ENCODE assay signal across 9 cellular contexts in the genomic region with DNA sequence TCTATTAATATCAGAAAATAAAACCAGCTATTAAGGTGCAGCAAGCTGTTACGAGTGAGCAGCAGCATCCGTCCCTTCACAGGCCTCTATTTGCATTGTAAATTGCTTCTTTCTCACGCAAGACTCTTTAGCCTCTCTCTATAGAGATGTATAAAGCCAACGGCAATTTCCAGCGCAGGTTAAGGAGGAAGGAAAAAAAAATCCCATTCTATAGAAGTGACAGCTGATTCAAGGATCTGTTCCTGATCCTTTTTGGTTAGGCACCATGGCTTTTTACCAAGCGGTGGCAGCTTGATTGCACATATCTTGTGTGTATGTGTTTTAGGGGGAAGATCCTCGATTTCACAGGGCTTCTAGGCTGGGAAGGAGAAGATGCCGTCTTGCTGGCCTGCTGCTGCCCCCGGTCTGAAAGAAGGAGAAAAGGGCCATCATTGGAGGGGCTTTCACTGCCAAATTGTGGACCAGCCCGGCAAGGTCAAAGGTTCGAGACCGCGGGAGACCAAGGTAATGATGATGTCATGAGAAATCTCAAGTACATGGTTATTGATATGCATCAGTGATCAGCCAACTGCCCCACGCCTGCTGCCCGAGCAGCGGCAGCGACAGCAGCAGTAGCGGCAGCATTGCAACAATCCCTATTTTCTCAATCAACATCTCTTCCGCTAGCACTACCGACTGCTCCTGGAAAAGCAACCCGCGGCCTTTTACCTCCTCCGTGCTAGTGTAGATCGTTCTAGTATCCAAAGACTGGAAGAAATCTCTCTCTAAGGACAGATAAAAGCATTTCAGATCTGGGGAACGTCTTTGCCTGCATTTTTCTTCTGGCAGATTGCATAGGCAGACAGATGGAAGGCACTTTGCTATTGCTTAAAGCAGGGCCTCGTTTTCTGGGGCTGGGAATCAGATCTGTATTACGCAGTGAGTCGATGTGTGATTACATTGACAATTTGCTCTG.
DNase-seq lines count a peak whose midpoint lies in the region; ATAC-seq and TF ChIP-seq lines count a peak whose summit lies in the region.
"Had no signal": no experiment of that assay in that cellular context is flagged by ENCODE, and none has a peak within 500 bp of the region (broad histone marks: within the 10 kb centered on the region; RNA-seq: fewer than 3 reads in every experiment).

No MANE protein-coding gene starts in this region.

- peak overlapping the region; percentile 85 for H3K4me3 Mint-ChIP-seq in activated naive CD8-positive, alpha-beta T cell treated with anti-CD3 and anti-CD28 coated beads, Interleukin-2, amount 10 ng/mL, durations not matched to agents 7 days and 5 days

- peaks cover 95% of the 10 kb centered on the region for H3K27me3 Mint-ChIP-seq in activated naive CD8-positive, alpha-beta T cell treated with anti-CD3 and anti-CD28 coated beads, Interleukin-2, amount 10 ng/mL, durations not matched to agents 7 days and 5 days

- in situ Hi-C loops in G401 (cut with HindIII; ENCODE audit: low sequenced_read_pairs), result no loop called here

- TF ChIP-seq POLR2A in lower leg skin (IDR thresholded peaks at IDR 0.05), result no peak

- H3K27ac ChIP-seq in mucosa of rectum (ENCODE audit: low read depth in 2 of 2, low read length in 2 of 2) (no peak overlapping the region), right atrium auricular region (no peak overlapping the region)
- H3K27ac ChIP-seq: SJSA1 had no signal

- DNase-seq in G401 (ENCODE audit: low spot score), result peak; percentile 67
- DNase-seq in activated naive CD8-positive, alpha-beta T cell treated with anti-CD3 and anti-CD28 coated beads, Interleukin-2, amount 10 ng/mL, durations not matched to agents 7 days and 5 days, result no peak
- no peak for DNase-seq in SIG-M5 treated with dmso at 0.1 percent for 504 hours (lab: John Stamatoyannopoulos, UW; ENCODE audit: unreplicated experiment)
- no peak for DNase-seq in right atrium auricular region (ENCODE audit: low spot score)
- DNase-seq in lower leg skin (ENCODE audit: low spot score in 2 of 2), result no peak

- intact Hi-C loops in lower leg skin (cut with DNase I; ENCODE audit: low total_unique reads), result no loop called here

- POLR2A ChIA-PET in activated naive CD8-positive, alpha-beta T cell treated with anti-CD3 and anti-CD28 coated beads, Interleukin-2, amount 10 ng/mL, durations not matched to agents 7 days and 5 days (lab: Charles Lee), result interaction anchor here (0.6 kb wide), 1 partner anchor 1437 kb away, joined by 5 read pairs; no protein-coding TSS in a partner anchor

- TF ChIP-seq CTCF in right atrium auricular region (IDR thresholded peaks at IDR 0.05) (no peak), lower leg skin (IDR thresholded peaks at IDR 0.05) (no peak)

- H3K9me3 Mint-ChIP-seq in activated naive CD8-positive, alpha-beta T cell treated with anti-CD3 and anti-CD28 coated beads, Interleukin-2, amount 10 ng/mL, durations not matched to agents 7 days and 5 days, result peaks cover 2% of the 10 kb centered on the region

- peak; percentile 72 for ATAC-seq in GM21367 (IDR thresholded peaks at IDR 0.05; ENCODE audit: unreplicated experiment)
- ATAC-seq in HG03565 (IDR thresholded peaks at IDR 0.05; ENCODE audit: unreplicated experiment), result peak; percentile 69
- no peak for ATAC-seq in activated naive CD8-positive, alpha-beta T cell treated with anti-CD3 and anti-CD28 coated beads, Interleukin-2, amount 10 ng/mL, durations not matched to agents 7 days and 5 days (ENCODE audit: low read depth)

- H3K4me1 ChIP-seq in mucosa of rectum (ENCODE audit: control insufficient read depth in 2 of 2, insufficient read depth in 2 of 2, low read length in 2 of 2) (peaks cover 0 to 8% of the 10 kb centered on the region in 2 donors), right atrium auricular region (peaks cover 0 to 9% of the 10 kb centered on the region in 2 donors)
- H3K4me1 ChIP-seq: SJSA1 had no signal

- H3K9ac ChIP-seq in mucosa of rectum (ENCODE audit: low read depth in 1 of 2, low read length in 2 of 2), result no peak overlapping the region

- H3K27me3 ChIP-seq in mucosa of rectum (ENCODE audit: control insufficient read depth in 2 of 2, insufficient read depth in 2 of 2, low read length in 2 of 2) (peaks cover 72 to 76% of the 10 kb centered on the region in 2 donors), right atrium auricular region (peaks cover 56 to 78% of the 10 kb centered on the region in 2 donors)
- H3K27me3 ChIP-seq: SJSA1 had no signal

- H3K36me3 ChIP-seq in mucosa of rectum (ENCODE audit: control insufficient read depth in 2 of 2, insufficient read depth in 2 of 2, low read length in 2 of 2) (no peaks in the 10 kb centered on the region), right atrium auricular region (no peaks in the 10 kb centered on the region)
- H3K36me3 ChIP-seq: SJSA1 had no signal

- no peaks in the 10 kb centered on the region for H3K36me3 Mint-ChIP-seq in activated naive CD8-positive, alpha-beta T cell treated with anti-CD3 and anti-CD28 coated beads, Interleukin-2, amount 10 ng/mL, durations not matched to agents 7 days and 5 days

- H3K4me3 ChIP-seq in mucosa of rectum (ENCODE audit: low read length in 2 of 2) (peak overlapping the region; percentile 70 to 78), right atrium auricular region (peak overlapping the region in 1 of 2 donors; percentile 25), lower leg skin (ENCODE audit: low read depth, poor library complexity, severe bottlenecking) (no peak overlapping the region)
- H3K4me3 ChIP-seq: SJSA1 had no signal

- H3K9me3 ChIP-seq in mucosa of rectum (ENCODE audit: control insufficient read depth in 2 of 2, low read length in 2 of 2), result no peaks in the 10 kb centered on the region
- H3K9me3 ChIP-seq in right atrium auricular region, result no peaks in the 10 kb centered on the region
- H3K9me3 ChIP-seq: SJSA1 had no signal

- peaks cover 32% of the 10 kb centered on the region for H3K4me1 Mint-ChIP-seq in activated naive CD8-positive, alpha-beta T cell treated with anti-CD3 and anti-CD28 coated beads, Interleukin-2, amount 10 ng/mL, durations not matched to agents 7 days and 5 days

- no peak overlapping the region for H3K27ac Mint-ChIP-seq in activated naive CD8-positive, alpha-beta T cell treated with anti-CD3 and anti-CD28 coated beads, Interleukin-2, amount 10 ng/mL, durations not matched to agents 7 days and 5 days

- 12 to 21% methylated on average over 28 of the region's 28 CpGs for WGBS in lower leg skin, 2 donors
